Comparison of ENCODE assay signal across 17 cellular contexts in the genomic region with DNA sequence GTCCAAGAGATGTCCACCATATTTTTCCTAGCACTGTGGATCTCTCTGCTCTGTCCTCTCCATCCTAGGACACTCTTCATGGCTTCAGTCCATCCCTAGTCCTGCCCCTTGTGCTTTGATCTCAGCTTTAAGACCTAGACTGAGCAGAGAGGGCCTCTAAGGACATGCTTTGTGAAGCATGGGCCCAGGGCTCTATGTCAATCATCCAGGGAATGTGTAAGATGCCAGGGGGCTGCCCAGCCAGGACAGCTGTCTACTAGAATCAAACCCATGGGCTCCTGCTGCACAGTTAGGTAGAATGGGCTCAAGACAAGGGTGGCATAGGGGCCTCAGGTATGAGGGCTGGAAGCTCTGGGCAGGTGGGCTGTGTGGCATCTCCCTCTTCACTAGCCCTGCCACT. TPM values are rescaled to one million over a fixed set of nuclear protein-coding genes. Genes with fewer than 3 reads are reported as not detected.
A peak's percentile ranks its signal among the peaks of the same experiment; 100 is the strongest.
DNase-seq lines count a peak whose midpoint lies in the region; ATAC-seq and TF ChIP-seq lines count a peak whose summit lies in the region.
"Had no signal": no experiment of that assay in that cellular context is flagged by ENCODE, and none has a peak within 500 bp of the region (broad histone marks: within the 10 kb centered on the region; RNA-seq: fewer than 3 reads in every experiment).

No MANE protein-coding gene starts in this region.

- H3K36me3 ChIP-seq in GM23338 (ENCODE audit: insufficient read depth), result no peaks in the 10 kb centered on the region; the same call in 1 of the 2 replicates
- peaks cover 3% of the 10 kb centered on the region for H3K36me3 ChIP-seq in effector memory CD4-positive, alpha-beta T cell (ENCODE audit: control insufficient read depth, insufficient read depth, low read length)
- H3K36me3 ChIP-seq in neural progenitor cell, result no peaks in the 10 kb centered on the region
- H3K36me3 ChIP-seq in colonic mucosa, result no peaks in the 10 kb centered on the region
- peaks cover 3% of the 10 kb centered on the region for H3K36me3 ChIP-seq in lower lobe of right lung
- H3K36me3 ChIP-seq: left ventricle myocardium inferior had no signal

- no peaks in the 10 kb centered on the region for H3F3A ChIP-seq in GM23338 (replicated peaks; ENCODE audit: low read depth)
- H3F3A ChIP-seq in neural progenitor cell (ENCODE audit: low read depth), result peaks cover 13% of the 10 kb centered on the region

- H3K36me3 Mint-ChIP-seq in GM23338 (ENCODE audit: low read depth) (peaks cover 17% of the 10 kb centered on the region), neural progenitor cell (peaks cover 12% of the 10 kb centered on the region)
- H3K36me3 Mint-ChIP-seq in activated naive CD8-positive, alpha-beta T cell treated with anti-CD3 and anti-CD28 coated beads, Interleukin-2, amount 50 U/mL, for 24 hours (ENCODE audit: low read depth), result peaks cover 10% of the 10 kb centered on the region

- TF ChIP-seq CTCF in 22Rv1 (IDR thresholded peaks at IDR 0.05), result no peak
- no peak for TF ChIP-seq CTCF in GM23338 (conservative IDR thresholded peaks at IDR 0.05; ENCODE audit: low read depth in 2 of 2)
- TF ChIP-seq CTCF in neural progenitor cell (IDR thresholded peaks at IDR 0.05), result no peak
- no peak for TF ChIP-seq CTCF in colonic mucosa (IDR thresholded peaks at IDR 0.05)
- no peak for TF ChIP-seq CTCF in lower lobe of right lung (IDR thresholded peaks at IDR 0.05)

- H3K4me2 ChIP-seq in GM23338, result no peak overlapping the region
- no peak overlapping the region for H3K4me2 ChIP-seq in neural progenitor cell

- H3K4me3 Mint-ChIP-seq in GM23338, result no peak overlapping the region; the same call in 2 of the 3 replicates
- peak overlapping the region; percentile 75 for H3K4me3 Mint-ChIP-seq in neural progenitor cell
- H3K4me3 Mint-ChIP-seq in activated naive CD8-positive, alpha-beta T cell treated with anti-CD3 and anti-CD28 coated beads, Interleukin-2, amount 50 U/mL, for 24 hours, result no peak overlapping the region
- H3K4me3 Mint-ChIP-seq: B cell; T-helper 1 cell treated with Interleukin-12 subunit alpha and Interleukin-12 subunit beta and Interleukin-4 antibody, amounts not matched to agents 30 μg/mL and 1 μg/mL, for 36 hours had no signal

- DNase-seq in GM23338 (ENCODE audit: low spot score) (no peak), neural progenitor cell (ENCODE audit: low spot score) (no peak), colonic mucosa (no peak), lower lobe of right lung (no peak), DMS153 treated with DMSO at 0.1 percent for 48 hours (lab: John Stamatoyannopoulos, UW; ENCODE audit: unreplicated experiment) (no peak)
- DNase-seq in effector memory CD4-positive, alpha-beta T cell, result no peak
- DNase-seq in activated naive CD8-positive, alpha-beta T cell treated with anti-CD3 and anti-CD28 coated beads, Interleukin-2, amount 50 U/mL, for 24 hours, result no peak
- DNase-seq: activated CD4-positive, CD25-positive, alpha-beta regulatory T cell treated with anti-CD3 and anti-CD28 coated beads, Interleukin-2, amount 50 U/mL, for 72 hours; DND-41; hippocampal formation; left ventricle myocardium inferior; NCI-H774; nephron progenitor cell; stimulated activated CD4-positive, alpha-beta T cell treated with anti-CD3 and anti-CD28 coated beads, Interleukin-4, amount 100 ng/mL, for 1 hour had no signal

- intact Hi-C loops in colonic mucosa (cut with DNase I), result no loop called here
- intact Hi-C loops in lower lobe of right lung (cut with DNase I), result no loop called here

- H3K9ac ChIP-seq in neural progenitor cell (no peak overlapping the region), colonic mucosa (ENCODE audit: low read depth in 2 of 2, low read length in 2 of 2) (no peak overlapping the region)

- H3K27ac ChIP-seq in 22Rv1, result peak overlapping the region; percentile 39
- no peak overlapping the region for H3K27ac ChIP-seq in GM23338 (ENCODE audit: low read depth)
- peak overlapping the region; percentile 23 for H3K27ac ChIP-seq in effector memory CD4-positive, alpha-beta T cell (ENCODE audit: insufficient read depth, low read length, poor library complexity, severe bottlenecking)
- H3K27ac ChIP-seq in neural progenitor cell, result no peak overlapping the region
- H3K27ac ChIP-seq in colonic mucosa, result no peak overlapping the region
- H3K27ac ChIP-seq in lower lobe of right lung, result no peak overlapping the region
- H3K27ac ChIP-seq: left ventricle myocardium inferior had no signal

- H3K79me2 ChIP-seq in GM23338 (replicated peaks; ENCODE audit: insufficient read depth), result peaks cover 93% of the 10 kb centered on the region
- peaks cover 42% of the 10 kb centered on the region for H3K79me2 ChIP-seq in neural progenitor cell (ENCODE audit: low read depth)

- peaks cover 57% of the 10 kb centered on the region for H3K4me1 Mint-ChIP-seq in GM23338
- H3K4me1 Mint-ChIP-seq in neural progenitor cell, result peaks cover 58% of the 10 kb centered on the region
- H3K4me1 Mint-ChIP-seq in activated naive CD8-positive, alpha-beta T cell treated with anti-CD3 and anti-CD28 coated beads, Interleukin-2, amount 50 U/mL, for 24 hours, result peaks cover 27% of the 10 kb centered on the region

- H3K9me3 Mint-ChIP-seq in GM23338 (no peaks in the 10 kb centered on the region), neural progenitor cell (no peaks in the 10 kb centered on the region)
- no peaks in the 10 kb centered on the region for H3K9me3 Mint-ChIP-seq in activated naive CD8-positive, alpha-beta T cell treated with anti-CD3 and anti-CD28 coated beads, Interleukin-2, amount 50 U/mL, for 24 hours
- H3K9me3 Mint-ChIP-seq: nephron progenitor cell; T-helper 1 cell treated with Interleukin-12 subunit alpha and Interleukin-12 subunit beta and Interleukin-4 antibody, amounts not matched to agents 30 μg/mL and 1 μg/mL, for 36 hours had no signal

- no peaks in the 10 kb centered on the region for H3K9me3 ChIP-seq in effector memory CD4-positive, alpha-beta T cell (ENCODE audit: control insufficient read depth, low read length)
- H3K9me3 ChIP-seq in neural progenitor cell (ENCODE audit: low read depth) (no peaks in the 10 kb centered on the region), colonic mucosa (no peaks in the 10 kb centered on the region), lower lobe of right lung (no peaks in the 10 kb centered on the region)
- H3K9me3 ChIP-seq: left ventricle myocardium inferior had no signal

- H4K20me1 ChIP-seq in GM23338 (replicated peaks; ENCODE audit: insufficient read depth) (peaks cover 32% of the 10 kb centered on the region), neural progenitor cell (ENCODE audit: low read depth) (peaks cover 89% of the 10 kb centered on the region)

- no peaks in the 10 kb centered on the region for H3K27me3 ChIP-seq in GM23338 (ENCODE audit: insufficient read depth)
- no peaks in the 10 kb centered on the region for H3K27me3 ChIP-seq in effector memory CD4-positive, alpha-beta T cell (replicated peaks; ENCODE audit: control insufficient read depth, insufficient read depth, low read length, poor library complexity, severe bottlenecking)
- peaks cover 59% of the 10 kb centered on the region for H3K27me3 ChIP-seq in neural progenitor cell
- H3K27me3 ChIP-seq in colonic mucosa, result no peaks in the 10 kb centered on the region
- no peaks in the 10 kb centered on the region for H3K27me3 ChIP-seq in lower lobe of right lung (ENCODE audit: low read depth)

- H3K27me3 Mint-ChIP-seq in GM23338 (ENCODE audit: insufficient read depth, low read depth, poor library complexity), result peaks cover 5% of the 10 kb centered on the region
- peaks cover 9% of the 10 kb centered on the region for H3K27me3 Mint-ChIP-seq in neural progenitor cell (ENCODE audit: insufficient read depth, low read depth)
- H3K27me3 Mint-ChIP-seq in activated naive CD8-positive, alpha-beta T cell treated with anti-CD3 and anti-CD28 coated beads, Interleukin-2, amount 50 U/mL, for 24 hours, result no peaks in the 10 kb centered on the region
- H3K27me3 Mint-ChIP-seq: B cell had no signal

- H3K4me1 ChIP-seq in GM23338 (ENCODE audit: insufficient read depth) (peaks cover 34% of the 10 kb centered on the region), neural progenitor cell (peaks cover 17% of the 10 kb centered on the region), colonic mucosa (no peaks in the 10 kb centered on the region), lower lobe of right lung (peaks cover 42% of the 10 kb centered on the region)
- H3K4me1 ChIP-seq in effector memory CD4-positive, alpha-beta T cell (ENCODE audit: control insufficient read depth, insufficient read depth, low read length, poor library complexity, severe bottlenecking), result no peaks in the 10 kb centered on the region

- H3K27ac Mint-ChIP-seq in GM23338 (0 out of 2 replicates have a peak overlapping the region, but pooled peaks have one; percentile 51), neural progenitor cell (peak overlapping the region; percentile 80)
- H3K27ac Mint-ChIP-seq in activated naive CD8-positive, alpha-beta T cell treated with anti-CD3 and anti-CD28 coated beads, Interleukin-2, amount 50 U/mL, for 24 hours, result no peak overlapping the region
- H3K27ac Mint-ChIP-seq: B cell; T-helper 1 cell treated with Interleukin-12 subunit alpha and Interleukin-12 subunit beta and Interleukin-4 antibody, amounts not matched to agents 30 μg/mL and 1 μg/mL, for 36 hours had no signal

- H3K9me2 ChIP-seq in GM23338 (ENCODE audit: insufficient read depth), result peaks cover 4% of the 10 kb centered on the region; the same call in 1 of the 2 replicates

- no peak overlapping the region for H2AFZ ChIP-seq in GM23338
- H2AFZ ChIP-seq in neural progenitor cell (replicated peaks), result no peak overlapping the region

- ATAC-seq in GM23338 (no peak), lower lobe of right lung (no peak)
- no peak for ATAC-seq in activated naive CD8-positive, alpha-beta T cell treated with anti-CD3 and anti-CD28 coated beads, Interleukin-2, amount 50 U/mL, for 24 hours

- H3K4me3 ChIP-seq in GM23338, result no peak overlapping the region
- H3K4me3 ChIP-seq in effector memory CD4-positive, alpha-beta T cell (ENCODE audit: insufficient read depth, low read depth, low read length, poor library complexity, severe bottlenecking), result no peak overlapping the region
- no peak overlapping the region for H3K4me3 ChIP-seq in neural progenitor cell
- no peak overlapping the region for H3K4me3 ChIP-seq in colonic mucosa
- H3K4me3 ChIP-seq in lower lobe of right lung, result no peak overlapping the region

TF ChIP-seq in GM23338, 12 proteins besides CTCF, POLR2A, EP300 and RAD21 (continues in another document):
- TF ChIP-seq, protein P1, sequence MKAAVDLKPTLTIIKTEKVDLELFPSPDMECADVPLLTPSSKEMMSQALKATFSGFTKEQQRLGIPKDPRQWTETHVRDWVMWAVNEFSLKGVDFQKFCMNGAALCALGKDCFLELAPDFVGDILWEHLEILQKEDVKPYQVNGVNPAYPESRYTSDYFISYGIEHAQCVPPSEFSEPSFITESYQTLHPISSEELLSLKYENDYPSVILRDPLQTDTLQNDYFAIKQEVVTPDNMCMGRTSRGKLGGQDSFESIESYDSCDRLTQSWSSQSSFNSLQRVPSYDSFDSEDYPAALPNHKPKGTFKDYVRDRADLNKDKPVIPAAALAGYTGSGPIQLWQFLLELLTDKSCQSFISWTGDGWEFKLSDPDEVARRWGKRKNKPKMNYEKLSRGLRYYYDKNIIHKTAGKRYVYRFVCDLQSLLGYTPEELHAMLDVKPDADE (IDR thresholded peaks at IDR 0.05), result no peak

RNA-seq across cellular contexts. Expression of gene TET3, which starts 24.9 kb away (rescaled TPM):
- total RNA-seq in GM23338 (2014; rRNA removed; shearing (Covaris generic)), result 18.3 and 19.9 TPM in 2 replicates
- 3.6 and 3.8 TPM in 2 replicates for polyA plus RNA-seq in GM23338 (2016; fragmentation: Nextera tagmentation; extraction: Ambion mirVana)
- total RNA-seq in neural progenitor cell (ENCODE audit: low replicate concordance) (6.2 and 9.1 TPM in 2 replicates), colonic mucosa (10 to 100 TPM; 17.8 to 22.9 TPM), lower lobe of right lung (21.5 TPM)

Comparison
In these comparisons a context has a peak if more than half of its experiments do, and no peak if none do; other contexts are left out.
1. H3K27ac ChIP-seq: peak in 22Rv1 (single experiment) and effector memory CD4-positive, alpha-beta T cell (single experiment); none in GM23338 (single experiment), neural progenitor cell (single experiment), colonic mucosa (single experiment) and lower lobe of right lung (single experiment).